1 cellular context compared by ENCODE assay signal in the genomic region with DNA sequence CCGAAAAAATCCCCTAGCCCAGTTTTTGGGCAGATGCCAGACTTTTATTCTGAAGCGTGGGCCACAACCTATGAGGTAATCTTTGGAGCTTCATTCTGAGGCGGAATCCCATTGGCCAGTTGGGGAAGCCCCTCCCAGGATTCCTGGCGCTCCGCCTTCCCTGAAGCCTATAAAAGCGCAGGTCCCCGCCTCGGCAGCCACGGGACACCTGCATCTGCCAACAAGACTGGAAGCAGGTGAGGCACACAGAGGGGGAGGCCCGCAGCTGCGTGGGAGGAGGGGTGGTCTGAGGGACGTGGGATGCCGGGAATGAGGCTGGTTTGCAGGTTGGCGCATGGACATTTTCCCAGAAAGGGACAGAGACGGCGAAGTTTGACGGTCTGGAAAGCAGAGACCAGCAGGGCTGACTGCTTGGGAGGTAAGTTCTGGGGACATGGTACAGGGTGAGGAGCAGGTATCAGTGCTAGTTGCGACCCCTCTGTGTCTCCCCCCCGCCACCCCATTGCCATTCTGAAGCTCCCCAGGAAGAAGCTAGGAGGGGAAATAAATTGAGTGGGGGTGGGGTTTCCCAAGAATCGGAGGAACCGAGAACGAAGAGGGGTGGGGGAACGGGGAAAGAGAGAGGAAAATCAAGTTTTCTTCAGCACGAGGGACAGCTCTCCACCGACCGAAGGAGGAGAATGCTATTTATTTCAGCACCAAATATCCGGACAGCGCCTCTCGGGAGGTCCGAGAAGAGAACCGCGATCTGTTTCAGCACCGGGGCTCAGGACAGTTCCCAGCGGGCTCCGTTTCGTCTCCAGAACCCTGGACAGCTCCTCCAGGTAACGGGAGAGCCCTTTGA.
TF ChIP-seq lines count a peak whose summit lies in the region.

No MANE protein-coding gene starts in this region.

TF ChIP-seq in HCT116, 20 proteins besides CTCF, POLR2A, EP300 and RAD21 (continued from another document):
- no peak for TF ChIP-seq ELF1 (IDR thresholded peaks at IDR 0.05; ENCODE audit: borderline replicate concordance, low read depth)
- TF ChIP-seq, protein P1, sequence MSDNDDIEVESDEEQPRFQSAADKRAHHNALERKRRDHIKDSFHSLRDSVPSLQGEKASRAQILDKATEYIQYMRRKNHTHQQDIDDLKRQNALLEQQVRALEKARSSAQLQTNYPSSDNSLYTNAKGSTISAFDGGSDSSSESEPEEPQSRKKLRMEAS (IDR thresholded peaks at IDR 0.05): peak; percentile 60; the same call in 1 of the 2 replicates
- peak; percentile 98 for TF ChIP-seq CBX3 (IDR thresholded peaks at IDR 0.05; ENCODE audit: low read depth)
TF ChIP-seq in HCT116: peak in this region for 7.
